Comparison of ENCODE assay signal across 8 cellular contexts in the genomic region with DNA sequence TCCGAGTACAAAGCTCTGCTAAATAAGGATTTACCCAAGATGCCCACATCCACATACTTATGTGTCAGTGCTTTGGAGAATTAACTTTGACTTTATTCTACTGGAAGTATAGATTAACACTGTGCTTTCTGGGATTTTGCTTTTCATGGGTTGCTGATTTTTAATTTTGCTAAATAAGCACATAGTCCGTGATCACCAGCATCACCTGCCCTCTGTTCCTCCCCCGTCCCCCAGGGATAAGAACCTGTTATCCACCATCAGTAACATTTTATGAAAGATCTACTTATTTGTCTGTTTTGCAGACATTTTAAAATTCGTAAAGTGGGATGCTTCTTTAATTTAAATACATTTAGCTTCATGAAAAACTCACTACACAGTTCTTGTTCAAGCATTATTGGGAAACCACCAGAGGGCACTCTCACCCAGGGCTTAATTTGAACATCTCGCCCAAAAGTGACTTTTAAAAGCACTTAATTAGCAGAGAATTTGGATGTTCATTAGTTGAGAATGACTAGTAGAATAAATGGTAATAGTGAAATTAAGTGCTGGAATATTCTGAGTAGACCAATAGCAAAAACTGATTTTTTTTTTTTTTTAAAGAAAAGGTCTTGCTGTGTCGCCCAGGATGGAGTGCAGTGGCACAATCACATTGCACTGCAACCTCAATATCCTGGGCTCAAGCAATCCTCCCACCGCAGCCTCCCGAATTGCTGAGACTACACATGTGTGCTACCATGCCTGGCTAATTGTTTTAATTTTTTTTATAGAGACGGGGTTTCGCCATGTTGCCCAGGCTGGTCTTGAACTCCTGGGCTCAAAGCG. TPM values are rescaled to one million over a fixed set of nuclear protein-coding genes. Genes with fewer than 3 reads are reported as not detected.
DNase-seq lines count a peak whose midpoint lies in the region; ATAC-seq and TF ChIP-seq lines count a peak whose summit lies in the region.

No MANE protein-coding gene starts in this region.

- H3K9ac ChIP-seq in GM23248 (no peak overlapping the region), smooth muscle cell (ENCODE audit: low read depth) (no peak overlapping the region)

- H3K27ac ChIP-seq in GM23248 (no peak overlapping the region), Peyer's patch (no peak overlapping the region), gastroesophageal sphincter (no peak overlapping the region), smooth muscle cell (ENCODE audit: low read depth) (no peak overlapping the region)

- TF ChIP-seq POLR2A in Peyer's patch (IDR thresholded peaks at IDR 0.05): no peak
- TF ChIP-seq POLR2A in gastroesophageal sphincter (IDR thresholded peaks at IDR 0.05): no peak

- H4K20me1 ChIP-seq in GM23248 (ENCODE audit: insufficient read depth) (no peaks in the 10 kb centered on the region), smooth muscle cell (ENCODE audit: low read depth) (no peaks in the 10 kb centered on the region)

- H3K4me3 ChIP-seq in AG10803 (ENCODE audit: low read length): no peak overlapping the region
- no peak overlapping the region for H3K4me3 ChIP-seq in GM23248
- no peak overlapping the region for H3K4me3 ChIP-seq in Peyer's patch
- H3K4me3 ChIP-seq in gastroesophageal sphincter: no peak overlapping the region
- no peak overlapping the region for H3K4me3 ChIP-seq in smooth muscle cell

- H3K9me3 ChIP-seq in GM23248 (ENCODE audit: low read depth) (no peaks in the 10 kb centered on the region), Peyer's patch (no peaks in the 10 kb centered on the region), gastroesophageal sphincter (no peaks in the 10 kb centered on the region), smooth muscle cell (replicated peaks; ENCODE audit: low read depth) (no peaks in the 10 kb centered on the region)

- H3K4me2 ChIP-seq in GM23248 (ENCODE audit: unreplicated experiment) (no peak overlapping the region), smooth muscle cell (no peak overlapping the region)

- H3K79me2 ChIP-seq in GM23248 (ENCODE audit: insufficient read depth): no peaks in the 10 kb centered on the region
- H3K79me2 ChIP-seq in smooth muscle cell (ENCODE audit: low read depth): no peaks in the 10 kb centered on the region

- WGBS in GM23248 (ENCODE audit: low coverage in 1 of 2, low lambda C conversion rate in 2 of 2, missing lambda C conversion rate in 2 of 2), 2 experiments: 58 to 60% methylated on average over 11 of the region's 11 CpGs
- 68% methylated on average over 9 to 10 of the region's 11 CpGs for WGBS in gastroesophageal sphincter (ENCODE audit: low coverage in 1 of 2), 2 donors
- 81% methylated on average over 11 of the region's 11 CpGs for WGBS in smooth muscle cell (ENCODE audit: low lambda C conversion rate)

- no peaks in the 10 kb centered on the region for H3K4me1 ChIP-seq in GM23248 (ENCODE audit: insufficient read depth)
- H3K4me1 ChIP-seq in Peyer's patch: no peaks in the 10 kb centered on the region
- no peaks in the 10 kb centered on the region for H3K4me1 ChIP-seq in gastroesophageal sphincter
- H3K4me1 ChIP-seq in smooth muscle cell (ENCODE audit: low read depth): no peaks in the 10 kb centered on the region

- no peaks in the 10 kb centered on the region for H3K9me2 ChIP-seq in GM23248 (ENCODE audit: insufficient read depth)

- DNase-seq in AG10803 (ENCODE audit: low read depth): peak; percentile 44
- DNase-seq in GM23248: peak; percentile 64
- DNase-seq in Peyer's patch: peak in 2 of 3 donors; percentile 37 to 78
- peak; percentile 11 to 24 for DNase-seq in activated T-helper 1 cell treated with anti-CD3 and anti-CD28 coated beads, Interleukin-2, amount 50 U/mL, for 16 hours (ENCODE audit: low read depth in 1 of 2, low spot score in 1 of 2)
- no peak for DNase-seq in smooth muscle cell (lab: John Stamatoyannopoulos, UW; ENCODE audit: unreplicated experiment)

- H3F3A ChIP-seq in GM23248 (ENCODE audit: insufficient read depth): peaks cover 28% of the 10 kb centered on the region; the same call in 1 of the 2 replicates
- peaks cover 3% of the 10 kb centered on the region for H3F3A ChIP-seq in smooth muscle cell (ENCODE audit: low read depth)

- H3K27me3 ChIP-seq in GM23248 (replicated peaks; ENCODE audit: insufficient read depth) (no peaks in the 10 kb centered on the region), Peyer's patch (no peaks in the 10 kb centered on the region), gastroesophageal sphincter (no peaks in the 10 kb centered on the region), smooth muscle cell (ENCODE audit: low read depth) (no peaks in the 10 kb centered on the region)

- no peak for TF ChIP-seq EP300 in gastroesophageal sphincter (IDR thresholded peaks at IDR 0.05)

- ATAC-seq in gastroesophageal sphincter (no peak), GM21786 (IDR thresholded peaks at IDR 0.05; ENCODE audit: unreplicated experiment) (no peak), GM19463 (IDR thresholded peaks at IDR 0.05; ENCODE audit: unreplicated experiment) (no peak)

- H3K36me3 ChIP-seq in GM23248 (ENCODE audit: low read depth) (peaks cover 8% of the 10 kb centered on the region; the same call in 1 of the 2 replicates), Peyer's patch (no peaks in the 10 kb centered on the region), gastroesophageal sphincter (peaks cover 0 to 29% of the 10 kb centered on the region in 2 donors), smooth muscle cell (ENCODE audit: low read depth) (no peaks in the 10 kb centered on the region)

- H2AFZ ChIP-seq in GM23248 (no peak overlapping the region), smooth muscle cell (ENCODE audit: low read depth) (no peak overlapping the region)

- in situ Hi-C loops in GM23248 (cut with MboI): no loop called here

- peak; percentile 91 for TF ChIP-seq CTCF in AG10803 (conservative IDR thresholded peaks at IDR 0.05; ENCODE audit: low read length)
- TF ChIP-seq CTCF in Peyer's patch (IDR thresholded peaks at IDR 0.05): peak; percentile 38 to 82 (median 80)
- peak; percentile 70 to 77 (median 74) for TF ChIP-seq CTCF in gastroesophageal sphincter (IDR thresholded peaks at IDR 0.05)
- peak; percentile 86 for TF ChIP-seq CTCF in smooth muscle cell (IDR thresholded peaks at IDR 0.05; ENCODE audit: borderline replicate concordance, insufficient read depth, poor library complexity, severe bottlenecking)

RNA-seq across cellular contexts. Expression of gene MRPL42, which starts 35.7 kb away (rescaled TPM):
- 69.2 and 75.0 TPM in 2 replicates for total RNA-seq in GM23248 (2014; rRNA removed; shearing (Covaris generic))
- polyA plus RNA-seq in GM23248 (2016; fragmentation: Nextera tagmentation; extraction: Ambion mirVana) (87.2 and 91.5 TPM in 2 replicates), smooth muscle cell (82.8 and 85.5 TPM in 2 replicates)
- total RNA-seq in Peyer's patch (10 to 100 TPM; 19.7 to 67.7 (median 37.5) TPM), gastroesophageal sphincter (10 to 100 TPM; 40.3 to 52.9 (median 46.2) TPM), smooth muscle cell (113 and 135 TPM in 2 replicates)
